ENCODE assay signal across 8 cellular contexts in the genomic region with DNA sequence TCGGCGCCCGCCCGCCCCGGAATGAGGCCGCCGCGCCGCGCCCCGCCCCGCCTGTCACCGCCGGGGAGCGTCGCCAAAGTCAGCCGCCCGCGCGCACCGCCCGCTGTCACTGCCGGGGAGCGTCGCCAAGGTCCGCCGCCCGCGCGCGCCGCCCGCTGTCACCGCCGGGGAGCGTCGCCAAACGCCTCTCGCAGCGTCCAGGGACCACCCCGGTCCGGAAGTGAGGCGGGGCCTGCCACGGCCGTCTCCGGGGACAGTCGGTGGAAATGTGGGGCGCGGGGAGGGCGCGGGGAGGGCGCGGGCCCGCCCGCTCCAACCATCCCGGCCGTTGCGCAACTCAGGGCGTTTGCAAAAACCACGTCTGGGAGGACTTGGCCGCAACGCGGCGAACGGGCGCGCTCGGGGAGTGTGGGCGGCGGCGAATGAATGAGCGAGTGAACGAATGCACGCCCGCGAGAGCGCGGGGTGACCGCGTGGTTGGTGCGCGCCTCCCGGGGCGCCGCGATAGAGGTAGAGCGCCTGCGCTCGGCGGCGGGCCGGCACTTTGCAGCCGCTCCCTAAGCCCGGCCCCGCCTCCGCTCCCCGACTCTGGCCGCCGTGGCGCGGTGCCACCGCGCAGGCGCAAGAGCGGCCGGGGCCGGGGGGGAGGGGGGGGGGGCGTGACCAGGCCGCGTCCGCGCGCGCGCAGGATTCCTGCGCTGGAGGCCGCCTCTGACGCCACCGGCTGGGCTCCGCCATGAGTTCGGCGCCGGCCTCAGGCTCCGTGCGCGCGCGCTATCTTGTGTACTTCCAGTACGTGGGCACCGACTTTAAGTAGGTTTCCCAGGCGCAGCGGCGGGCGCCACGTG. TPM values are rescaled to one million over a fixed set of nuclear protein-coding genes. Genes with fewer than 3 reads are reported as not detected.
DNase-seq lines count a peak whose midpoint lies in the region; ATAC-seq and TF ChIP-seq lines count a peak whose summit lies in the region.

ACAP3 (minus strand) TSS at position 23 of the 848 bp plus-strand sequence. CDS start 115 bp downstream, outside the sequence.
A gene with protein sequence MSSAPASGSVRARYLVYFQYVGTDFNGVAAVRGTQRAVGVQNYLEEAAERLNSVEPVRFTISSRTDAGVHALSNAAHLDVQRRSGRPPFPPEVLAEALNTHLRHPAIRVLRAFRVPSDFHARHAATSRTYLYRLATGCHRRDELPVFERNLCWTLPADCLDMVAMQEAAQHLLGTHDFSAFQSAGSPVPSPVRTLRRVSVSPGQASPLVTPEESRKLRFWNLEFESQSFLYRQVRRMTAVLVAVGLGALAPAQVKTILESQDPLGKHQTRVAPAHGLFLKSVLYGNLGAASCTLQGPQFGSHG (plus strand): TSS at position 690 of the 848 bp plus-strand sequence. CDS start 47 bp downstream, at position 737.

- DNase-seq in DMS 273 (lab: John Stamatoyannopoulos, UW; ENCODE audit: unreplicated experiment) (peak; percentile 98), myocyte (ENCODE audit: low read depth) (peak; percentile 90)
- DNase-seq in activated T-cell treated with anti-CD3 and anti-CD28 coated beads, Interleukin-2, amount 50 U/mL, for 24 hours, result peak; percentile 92
- DNase-seq in stimulated activated CD8-positive, alpha-beta memory T cell treated with anti-CD3 and anti-CD28 coated beads, Interleukin-7, amount 100 ng/mL, for 4 hours (ENCODE audit: low read depth in 2 of 2), result peak; percentile 73 to 86

- peak within 1 kb of the TSS; percentile 87 to 96 (median 94) for H3K4me3 Mint-ChIP-seq in IgD-negative memory B cell
- H3K4me3 Mint-ChIP-seq in activated T-cell treated with anti-CD3 and anti-CD28 coated beads, Interleukin-2, amount 50 U/mL, for 24 hours, result peak within 1 kb of the TSS; percentile 85

- H3K27ac Mint-ChIP-seq in IgD-negative memory B cell, result peak within 1 kb of the TSS; percentile 62 to 99 (median 97)
- H3K27ac Mint-ChIP-seq in activated T-cell treated with anti-CD3 and anti-CD28 coated beads, Interleukin-2, amount 50 U/mL, for 24 hours, result peak within 1 kb of the TSS; percentile 95

- no peaks in the 10 kb centered on the region for H3K36me3 Mint-ChIP-seq in IgD-negative memory B cell
- peaks cover 41% of the 10 kb centered on the region for H3K36me3 Mint-ChIP-seq in activated T-cell treated with anti-CD3 and anti-CD28 coated beads, Interleukin-2, amount 50 U/mL, for 24 hours (ENCODE audit: low read depth)

- no peaks in the 10 kb centered on the region for H3K9me3 Mint-ChIP-seq in IgD-negative memory B cell
- H3K9me3 Mint-ChIP-seq in activated T-cell treated with anti-CD3 and anti-CD28 coated beads, Interleukin-2, amount 50 U/mL, for 24 hours, result no peaks in the 10 kb centered on the region

- no peaks in the 10 kb centered on the region for H3K27me3 Mint-ChIP-seq in IgD-negative memory B cell
- H3K27me3 Mint-ChIP-seq in activated T-cell treated with anti-CD3 and anti-CD28 coated beads, Interleukin-2, amount 50 U/mL, for 24 hours, result no peaks in the 10 kb centered on the region

- peaks cover 12 to 18% (median 13%) of the 10 kb centered on the region in 3 donors for H3K4me1 Mint-ChIP-seq in IgD-negative memory B cell
- H3K4me1 Mint-ChIP-seq in activated T-cell treated with anti-CD3 and anti-CD28 coated beads, Interleukin-2, amount 50 U/mL, for 24 hours (ENCODE audit: low read depth), result peaks cover 33% of the 10 kb centered on the region

- peak; percentile 53 for ATAC-seq in GM21528 (IDR thresholded peaks at IDR 0.05; ENCODE audit: low FRiP score, unreplicated experiment)
- ATAC-seq in esophagus mucosa, result peak; percentile 67

TF ChIP-seq in PFSK-1, 5 proteins besides CTCF, POLR2A, EP300 and RAD21:
- TF ChIP-seq TAF1 (IDR thresholded peaks at IDR 0.05; ENCODE audit: borderline replicate concordance, insufficient read depth, low read length) (0 out of 2 replicates have a peak, but pooled peaks have one; percentile 18), REST (IDR thresholded peaks at IDR 0.05; ENCODE audit: insufficient read depth in 1 of 2, low read depth in 2 of 2, low read length in 2 of 2) (no peak; a peak in 1 of 4 replicates), SIN3A (IDR thresholded peaks at IDR 0.05; ENCODE audit: borderline replicate concordance, insufficient read depth, low read length) (peak; percentile 25; the same call in 1 of the 2 replicates)

RNA-seq across cellular contexts. Expression of gene ACAP3, which starts in this region (rescaled TPM):
- polyA plus RNA-seq in IgD-negative memory B cell, result 10.5 TPM
- 74.8 TPM for polyA plus RNA-seq in PFSK-1 (2012; ENCODE audit: insufficient read length, low read depth)
- 35.3 TPM for total RNA-seq in esophagus mucosa
- total RNA-seq in myocyte, result 97.3 and 106 TPM in 2 replicates
- polyA plus RNA-seq in myocyte (2012), result 56.4 TPM

RNA-seq across cellular contexts. Expression of the second gene that starts in this region (rescaled TPM):
- 21.0 TPM for polyA plus RNA-seq in IgD-negative memory B cell
- polyA plus RNA-seq in PFSK-1 (2012; ENCODE audit: insufficient read length, low read depth), result 87.9 TPM
- total RNA-seq in esophagus mucosa (23.0 TPM), myocyte (41.6 and 43.4 TPM in 2 replicates)
- 22.1 TPM for polyA plus RNA-seq in myocyte (2012)

Comparison
In these comparisons a context has a peak if more than half of its experiments do, and no peak if none do; other contexts are left out.
1. Peak in every context shown above with its lines: DNase-seq and ATAC-seq.